ENCODE assay signal across 12 cellular contexts in genomic region chr18:3051718-3052410, GRCh38. TPM values are rescaled to one million over a fixed set of nuclear protein-coding genes. Genes with fewer than 3 reads are reported as not detected.
A peak's percentile ranks its signal among the peaks of the same experiment; 100 is the strongest.
DNase-seq lines count a peak whose midpoint lies in the region; ATAC-seq, FAIRE-seq and TF ChIP-seq lines count a peak whose summit lies in the region.
"Had no signal": no experiment of that assay in that cellular context is flagged by ENCODE, and none has a peak within 500 bp of the region (broad histone marks: within the 10 kb centered on the region; RNA-seq: fewer than 3 reads in every experiment).

No MANE protein-coding gene starts in this region.

- peaks cover 7% of the 10 kb centered on the region for H3K9me3 Mint-ChIP-seq in natural killer cell treated with Interleukin-12 subunit alpha and Interleukin-12 subunit beta and Interleukin-15 and Interleukin-18, amount 100 ng/mL, for 72 hours
- H3K9me3 Mint-ChIP-seq in natural killer cell, result no peaks in the 10 kb centered on the region

- peaks cover 10% of the 10 kb centered on the region for H3K36me3 Mint-ChIP-seq in natural killer cell treated with Interleukin-12 subunit alpha and Interleukin-12 subunit beta and Interleukin-15 and Interleukin-18, amount 100 ng/mL, for 72 hours
- H3K36me3 Mint-ChIP-seq in natural killer cell, result no peaks in the 10 kb centered on the region

- peak overlapping the region; percentile 1 to 14 for H3K27ac Mint-ChIP-seq in natural killer cell treated with Interleukin-12 subunit alpha and Interleukin-12 subunit beta and Interleukin-15 and Interleukin-18, amount 100 ng/mL, for 72 hours
- no peak overlapping the region for H3K27ac Mint-ChIP-seq in natural killer cell

- POLR2A ChIA-PET in GM10248 (lab: Yijun Ruan, JAX), result no interaction called here

- ATAC-seq in natural killer cell treated with Interleukin-12 subunit alpha and Interleukin-12 subunit beta and Interleukin-15 and Interleukin-18, amount 100 ng/mL, for 72 hours, result peak in 1 of 2 donors; percentile 43
- ATAC-seq in natural killer cell, result no peak
- no peak for ATAC-seq in GM19035 (IDR thresholded peaks at IDR 0.05; ENCODE audit: unreplicated experiment)

- CTCF ChIA-PET in GM10248 (lab: Yijun Ruan, JAX), result no interaction called here

- intact Hi-C loops in natural killer cell (cut with micrococcal nuclease), result no loop called here

- peak overlapping the region; percentile 22 for H3K27ac ChIP-seq in epithelial cell of prostate
- H3K27ac ChIP-seq: BLaER1, skin epidermis had no signal

- peak; percentile 23 for FAIRE-seq in urothelium cell line (lab: Jason Lieb, UNC)

- H3K4me3 Mint-ChIP-seq in natural killer cell treated with Interleukin-12 subunit alpha and Interleukin-12 subunit beta and Interleukin-15 and Interleukin-18, amount 100 ng/mL, for 72 hours, result peak overlapping the region; percentile 38
- no peak overlapping the region for H3K4me3 Mint-ChIP-seq in natural killer cell

- peaks cover 20 to 25% of the 10 kb centered on the region in 2 donors for H3K4me1 Mint-ChIP-seq in natural killer cell treated with Interleukin-12 subunit alpha and Interleukin-12 subunit beta and Interleukin-15 and Interleukin-18, amount 100 ng/mL, for 72 hours (ENCODE audit: low read depth in 2 of 2)
- H3K4me1 Mint-ChIP-seq in natural killer cell, result peaks cover 6 to 17% of the 10 kb centered on the region in 2 donors

- no peak for TF ChIP-seq CTCF in natural killer cell (IDR thresholded peaks at IDR 0.05)
- TF ChIP-seq CTCF in GM10248 (IDR thresholded peaks at IDR 0.05; ENCODE audit: control extremely low read depth, extremely low read depth, low read depth, missing control alignments), result no peak

- DNase-seq in natural killer cell treated with Interleukin-12 subunit alpha and Interleukin-12 subunit beta and Interleukin-15 and Interleukin-18, amount 100 ng/mL, for 72 hours (ENCODE audit: low spot score), result no peak
- DNase-seq in natural killer cell, result no peak
- DNase-seq in NCI-H748 treated with DMSO at 0.1 percent for 48 hours (lab: John Stamatoyannopoulos, UW), result peak; percentile 36
- peak; percentile 41 for DNase-seq in epithelial cell of prostate (ENCODE audit: low read depth, low spot score)
- DNase-seq in urothelium cell line (ENCODE audit: low spot score), result no peak
- DNase-seq in GM10248 (ENCODE audit: extremely low spot score), result no peak
- no peak for DNase-seq in activated CD4-positive, CD25-positive, alpha-beta regulatory T cell treated with anti-CD3 and anti-CD28 coated beads, Interleukin-2, amount 50 U/mL, for 72 hours
- DNase-seq: anterior cingulate cortex, NCI-H82 had no signal

- peaks cover 0 to 2% of the 10 kb centered on the region in 2 donors for H3K27me3 Mint-ChIP-seq in natural killer cell treated with Interleukin-12 subunit alpha and Interleukin-12 subunit beta and Interleukin-15 and Interleukin-18, amount 100 ng/mL, for 72 hours
- H3K27me3 Mint-ChIP-seq in natural killer cell (ENCODE audit: low read depth in 2 of 2), result peaks cover 0 to 6% of the 10 kb centered on the region in 2 donors

RNA-seq across cellular contexts. Expression of gene LPIN2, which starts 38.9 kb away (rescaled TPM):
- total RNA-seq in natural killer cell treated with Interleukin-12 subunit alpha and Interleukin-12 subunit beta and Interleukin-15 and Interleukin-18, amount 100 ng/mL, for 72 hours, result 10 to 100 TPM; 57.8 to 80.3 TPM
- 10 to 100 TPM; 32.9 to 58.8 (median 57.1) TPM for total RNA-seq in natural killer cell

Comparison
In these comparisons a context has a peak if more than half of its experiments do, and no peak if none do; other contexts are left out.
1. H3K27ac Mint-ChIP-seq: peak in natural killer cell treated with Interleukin-12 subunit alpha and Interleukin-12 subunit beta and Interleukin-15 and Interleukin-18, amount 100 ng/mL, for 72 hours (2 of 2); none in natural killer cell (0 of 2).
2. DNase-seq: peak in NCI-H748 treated with DMSO at 0.1 percent for 48 hours (single experiment) and epithelial cell of prostate (single experiment); none in natural killer cell treated with Interleukin-12 subunit alpha and Interleukin-12 subunit beta and Interleukin-15 and Interleukin-18, amount 100 ng/mL, for 72 hours (single experiment), natural killer cell (single experiment), urothelium cell line (single experiment), GM10248 (single experiment) and activated CD4-positive, CD25-positive, alpha-beta regulatory T cell treated with anti-CD3 and anti-CD28 coated beads, Interleukin-2, amount 50 U/mL, for 72 hours (single experiment).